1 cellular context compared by ENCODE assay signal in genomic region chr11:113410414-113411135, GRCh38.
TF ChIP-seq lines count a peak whose summit lies in the region.

No MANE protein-coding gene starts in this region.

TF ChIP-seq in H1, 55 proteins besides CTCF, POLR2A, EP300 and RAD21:
- no peak for TF ChIP-seq CHD7 (IDR thresholded peaks at IDR 0.05; ENCODE audit: insufficient replicate concordance, low read length)
- no peak for TF ChIP-seq RNF2 (IDR thresholded peaks at IDR 0.05; ENCODE audit: borderline replicate concordance, low read depth, low read length, missing control alignments, poor library complexity, severe bottlenecking)
- no peak for TF ChIP-seq POU5F1 (IDR thresholded peaks at IDR 0.05; ENCODE audit: low read depth, low read length)
- no peak for TF ChIP-seq TBP (IDR thresholded peaks at IDR 0.05; ENCODE audit: low read depth, low read length)
- TF ChIP-seq CBX8 (IDR thresholded peaks at IDR 0.05; ENCODE audit: borderline replicate concordance, low read depth, low read length): no peak
- TF ChIP-seq RXRA (IDR thresholded peaks at IDR 0.05; ENCODE audit: insufficient read depth, low read depth, low read length): no peak
